In genomic region chr11:69348414-69349235, GRCh38 we compare ENCODE assay signal across 28 cellular contexts. TPM values are rescaled to one million over a fixed set of nuclear protein-coding genes. Genes with fewer than 3 reads are reported as not detected.
A peak's percentile ranks its signal among the peaks of the same experiment; 100 is the strongest.
DNase-seq lines count a peak whose midpoint lies in the region; FAIRE-seq and TF ChIP-seq lines count a peak whose summit lies in the region.
"Had no signal": no experiment of that assay in that cellular context is flagged by ENCODE, and none has a peak within 500 bp of the region (broad histone marks: within the 10 kb centered on the region; RNA-seq: fewer than 3 reads in every experiment).

No MANE protein-coding gene starts in this region.

- H4K8ac ChIP-seq in trophoblast cell (ENCODE audit: low read depth, low read length): no peak overlapping the region

- H3K9ac ChIP-seq in trophoblast cell (ENCODE audit: low read length): no peak overlapping the region

- H2AK5ac ChIP-seq in trophoblast cell (ENCODE audit: low read length): no peak overlapping the region

- TF ChIP-seq CTCF in endothelial cell (IDR thresholded peaks at IDR 0.05; ENCODE audit: unreplicated experiment): no peak

- H3K36me3 Mint-ChIP-seq in endothelial cell (ENCODE audit: low read depth, unreplicated experiment): peaks cover 3% of the 10 kb centered on the region
- H3K36me3 Mint-ChIP-seq: natural killer cell had no signal

- no peak for FAIRE-seq in H54 (lab: Jason Lieb, UNC)
- FAIRE-seq: small intestine had no signal

- H3K14ac ChIP-seq in trophoblast cell (ENCODE audit: low read length): no peak overlapping the region

- H3K4me3 Mint-ChIP-seq in endothelial cell (ENCODE audit: unreplicated experiment): peak overlapping the region; percentile 59
- H3K4me3 Mint-ChIP-seq: activated T-cell treated with anti-CD3 and anti-CD28 coated beads, Interleukin-2, amount 50 U/mL, for 4 hours; natural killer cell; stimulated activated naive CD8-positive, alpha-beta T cell treated with anti-CD3 and anti-CD28 coated beads, Interleukin-15, amount 100 ng/mL, for 72 hours had no signal

- no peak for DNase-seq in H54 (ENCODE audit: insufficient read length, low spot score)
- DNase-seq in OCI-M1 (lab: John Stamatoyannopoulos, UW): peak; percentile 59
- DNase-seq in endothelial cell (ENCODE audit: low spot score): no peak
- DNase-seq in trophoblast cell: no peak
- DNase-seq in H4 (ENCODE audit: low spot score): no peak
- DNase-seq in SW480 (ENCODE audit: low spot score): no peak
- no peak for DNase-seq in hippocampal formation (lab: John Stamatoyannopoulos, UW)
- DNase-seq: activated CD4-positive, CD25-positive, alpha-beta regulatory T cell; activated naive CD4-positive, alpha-beta T cell; activated T-cell treated with anti-CD3 and anti-CD28 coated beads, Interleukin-2, amount 50 U/mL, for 4 hours; body of pancreas; cerebellar nuclear complex; DMS79; foreskin keratinocyte; GDM1; HCEC 1CT; left cardiac atrium; midbrain; natural killer cell; NCI-H1417 treated with DMSO at 0.1 percent for 48 hours; NCI-H2081 treated with DMSO at 0.1 percent for 48 hours; NCI-H226; small intestine; stimulated activated naive CD8-positive, alpha-beta T cell treated with anti-CD3 and anti-CD28 coated beads, Interleukin-15, amount 100 ng/mL, for 72 hours; SW 1271; thyroid gland had no signal

- H4K12ac ChIP-seq in trophoblast cell (ENCODE audit: low read depth, low read length): peak overlapping the region; percentile 51

- no peak overlapping the region for H2AFZ ChIP-seq in trophoblast cell (ENCODE audit: insufficient read depth, low read length, poor library complexity)

- H3K27ac ChIP-seq in trophoblast cell (ENCODE audit: low read depth, low read length): no peak overlapping the region
- H3K27ac ChIP-seq: adrenal gland, body of pancreas, C4-2B, foreskin keratinocyte, thyroid gland had no signal

- no peak overlapping the region for H2BK12ac ChIP-seq in trophoblast cell (ENCODE audit: low read length)

- H3K4me1 ChIP-seq in trophoblast cell (ENCODE audit: control insufficient read depth in 1 of 2, insufficient read depth in 2 of 2, low read length in 2 of 2): no peaks in the 10 kb centered on the region
- H3K4me1 ChIP-seq: thyroid gland had no signal

- H3K23ac ChIP-seq in trophoblast cell (ENCODE audit: low read length): no peak overlapping the region

- H4K91ac ChIP-seq in trophoblast cell (ENCODE audit: low read depth, low read length): no peak overlapping the region

- no peak overlapping the region for H3K18ac ChIP-seq in trophoblast cell (ENCODE audit: low read length)

- H3K9me3 Mint-ChIP-seq in endothelial cell (ENCODE audit: unreplicated experiment): no peaks in the 10 kb centered on the region
- H3K9me3 Mint-ChIP-seq: natural killer cell; stimulated activated naive CD8-positive, alpha-beta T cell treated with anti-CD3 and anti-CD28 coated beads, Interleukin-15, amount 100 ng/mL, for 72 hours had no signal

- no peak overlapping the region for H3K27ac Mint-ChIP-seq in endothelial cell (ENCODE audit: unreplicated experiment)
- H3K27ac Mint-ChIP-seq: natural killer cell; stimulated activated naive CD8-positive, alpha-beta T cell treated with anti-CD3 and anti-CD28 coated beads, Interleukin-15, amount 100 ng/mL, for 72 hours had no signal

- no peak overlapping the region for H2BK120ac ChIP-seq in trophoblast cell (ENCODE audit: insufficient read depth, low read length, poor library complexity)

- no CpG with 5 or more reads among the region's 6 CpGs for WGBS in trophoblast cell (ENCODE audit: extremely low coverage, insufficient coverage, insufficient read length)

- H3K36me3 ChIP-seq in trophoblast cell (ENCODE audit: control insufficient read depth in 1 of 2, insufficient read depth in 2 of 2, low read length in 2 of 2): no peaks in the 10 kb centered on the region
- H3K36me3 ChIP-seq: adrenal gland, thyroid gland had no signal

- peaks cover 3% of the 10 kb centered on the region for H3K9me3 ChIP-seq in trophoblast cell (ENCODE audit: insufficient read depth, low read depth, low read length)
- H3K9me3 ChIP-seq: adrenal gland, body of pancreas, thyroid gland had no signal

- H3K4me1 Mint-ChIP-seq in endothelial cell (ENCODE audit: unreplicated experiment): no peaks in the 10 kb centered on the region
- H3K4me1 Mint-ChIP-seq: natural killer cell had no signal

- no peaks in the 10 kb centered on the region for H3K79me2 ChIP-seq in trophoblast cell (ENCODE audit: control insufficient read depth, insufficient read depth, low read length, poor library complexity)

- no peak overlapping the region for H2BK5ac ChIP-seq in trophoblast cell (ENCODE audit: low read depth, low read length, poor library complexity)

- TF ChIP-seq POLR2A in H54 (IDR thresholded peaks at IDR 0.05; ENCODE audit: low read depth, low read length): peak; percentile 40; the same call in 1 of the 2 replicates

- peaks cover 2% of the 10 kb centered on the region for H3K27me3 Mint-ChIP-seq in endothelial cell (ENCODE audit: unreplicated experiment)

- no peaks in the 10 kb centered on the region for H3K27me3 ChIP-seq in trophoblast cell (ENCODE audit: insufficient read depth, low read length)
- H3K27me3 ChIP-seq: adrenal gland, body of pancreas, foreskin keratinocyte, thyroid gland had no signal

- no peak overlapping the region for H3K4me2 ChIP-seq in trophoblast cell (ENCODE audit: low read length)

- H3K4ac ChIP-seq in trophoblast cell (ENCODE audit: low read depth, low read length): no peak overlapping the region

- H3K79me1 ChIP-seq in trophoblast cell (ENCODE audit: low read length): no peaks in the 10 kb centered on the region

- no peak overlapping the region for H3K4me3 ChIP-seq in trophoblast cell (ENCODE audit: low read depth, low read length)
- H3K4me3 ChIP-seq: adrenal gland, body of pancreas, thyroid gland had no signal

RNA-seq across cellular contexts. Expression of gene MYEOV, which starts 54.7 kb away (rescaled TPM):
- not detected for total RNA-seq in endothelial cell (ENCODE audit: unreplicated experiment)
- 0.05 and 0.11 TPM in 2 replicates for polyA plus RNA-seq in trophoblast cell (2013)
- total RNA-seq in H4 (2014; rRNA removed; shearing (Covaris generic)): 2.2 TPM in 1 of 2 replicates, not detected in the other
